16 cellular contexts compared by ENCODE assay signal in the genomic region with DNA sequence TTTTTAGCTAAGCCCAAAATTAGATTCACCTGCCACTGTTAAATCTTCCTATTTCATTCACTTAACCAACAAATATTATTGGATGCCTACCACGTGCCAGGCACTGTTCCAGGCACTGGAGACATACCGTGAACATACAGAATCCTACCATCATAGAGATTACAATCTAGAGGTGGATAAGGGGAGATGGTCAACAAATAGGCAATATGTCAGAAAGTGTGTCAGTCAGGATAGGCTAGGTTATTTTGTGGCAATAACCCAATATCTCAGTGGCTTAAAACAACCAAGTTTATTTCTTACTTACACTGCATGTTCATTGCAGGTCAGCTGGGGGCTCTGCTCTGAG. TPM values are rescaled to one million over a fixed set of nuclear protein-coding genes. Genes with fewer than 3 reads are reported as not detected.
DNase-seq lines count a peak whose midpoint lies in the region; ATAC-seq, FAIRE-seq and TF ChIP-seq lines count a peak whose summit lies in the region.
"Had no signal": no experiment of that assay in that cellular context is flagged by ENCODE, and none has a peak within 500 bp of the region (broad histone marks: within the 10 kb centered on the region; RNA-seq: fewer than 3 reads in every experiment).

No MANE protein-coding gene starts in this region.

- peaks cover 22% of the 10 kb centered on the region for H3K4me1 ChIP-seq in Panc1 (ENCODE audit: control insufficient read depth, insufficient read depth, low read length)
- H3K4me1 ChIP-seq in lower lobe of right lung, result peaks cover 49% of the 10 kb centered on the region
- peaks cover 32% of the 10 kb centered on the region for H3K4me1 ChIP-seq in upper lobe of right lung
- H3K4me1 ChIP-seq: Caco-2 had no signal

- DNase-seq in Panc1 (ENCODE audit: low read depth, low spot score), result no peak
- DNase-seq in bronchial epithelial cell (ENCODE audit: low read depth), result no peak
- no peak for DNase-seq in lower lobe of right lung
- no peak for DNase-seq in upper lobe of right lung
- DNase-seq in DMS 273 (lab: John Stamatoyannopoulos, UW; ENCODE audit: unreplicated experiment), result no peak
- DNase-seq in activated CD4-positive, CD25-positive, alpha-beta regulatory T cell treated with anti-CD3 and anti-CD28 coated beads, Interleukin-2, amount 50 U/mL, for 72 hours, result no peak
- DNase-seq: Caco-2; CD4-positive, CD25-positive, alpha-beta regulatory T cell; GDM1; GM23248; NCI-H1694; NCI-H510A; SHP77 had no signal

- H3K4me3 ChIP-seq in Panc1 (ENCODE audit: low read depth in 2 of 2, low read length in 2 of 2) (no peak overlapping the region), bronchial epithelial cell (ENCODE audit: low read depth, low read length) (no peak overlapping the region), lower lobe of right lung (no peak overlapping the region), upper lobe of right lung (no peak overlapping the region)
- H3K4me3 ChIP-seq: GM23248, K562 had no signal

- CTCF ChIA-PET in Panc1 (lab: Charles Lee), result no interaction called here

- no peaks in the 10 kb centered on the region for H3K27me3 ChIP-seq in Panc1 (ENCODE audit: control insufficient read depth, insufficient read depth, low read length)
- H3K27me3 ChIP-seq in bronchial epithelial cell (ENCODE audit: control insufficient read depth, insufficient read depth, low read length), result no peaks in the 10 kb centered on the region
- no peaks in the 10 kb centered on the region for H3K27me3 ChIP-seq in lower lobe of right lung (ENCODE audit: low read depth)
- no peaks in the 10 kb centered on the region for H3K27me3 ChIP-seq in upper lobe of right lung

- H3K9me3 ChIP-seq in Panc1 (ENCODE audit: control insufficient read depth, insufficient read depth, low read depth, low read length), result no peaks in the 10 kb centered on the region
- no peaks in the 10 kb centered on the region for H3K9me3 ChIP-seq in lower lobe of right lung
- H3K9me3 ChIP-seq in upper lobe of right lung, result no peaks in the 10 kb centered on the region
- H3K9me3 ChIP-seq: Caco-2 had no signal

- H3K27ac ChIP-seq in Panc1 (ENCODE audit: low read length) (peak overlapping the region; percentile 25; the same call in 1 of the 2 replicates), lower lobe of right lung (peak overlapping the region; percentile 52), upper lobe of right lung (peak overlapping the region; percentile 21)
- H3K27ac ChIP-seq: GM23248 had no signal

- ATAC-seq in Panc1 (no peak), lower lobe of right lung (no peak), upper lobe of right lung (no peak), HG03469 (IDR thresholded peaks at IDR 0.05; ENCODE audit: unreplicated experiment) (no peak)
- ATAC-seq: HCT116, K562 had no signal

- H3K36me3 ChIP-seq in Panc1 (ENCODE audit: control insufficient read depth, insufficient read depth, low read length) (no peaks in the 10 kb centered on the region), bronchial epithelial cell (ENCODE audit: control insufficient read depth, insufficient read depth, low read length) (no peaks in the 10 kb centered on the region), lower lobe of right lung (no peaks in the 10 kb centered on the region), upper lobe of right lung (no peaks in the 10 kb centered on the region)

- POLR2A ChIA-PET in Panc1 (lab: Charles Lee), result interaction anchor here (0.6 kb wide), 1 partner anchor 15 kb away, joined by 6 read pairs; no protein-coding TSS in a partner anchor

- FAIRE-seq in bronchial epithelial cell (lab: Jason Lieb, UNC), result peak; percentile 76

- intact Hi-C loops in Panc1 (cut with micrococcal nuclease; ENCODE audit: unreplicated experiment), result no loop called here
- intact Hi-C loops in lower lobe of right lung (cut with DNase I), result no loop called here
- intact Hi-C loops in upper lobe of right lung (cut with DNase I), result no loop called here

- in situ Hi-C loops in Panc1 (cut with HindIII; ENCODE audit: low pct_unique_long_range_greater_than_20kb, low sequenced_read_pairs), result no loop called here

- no TSS peak for BruUV-seq in Panc1 (replicated peaks; lab: Mats Ljungman, UMichigan)

- TF ChIP-seq CTCF in Panc1 (IDR thresholded peaks at IDR 0.05) (no peak), bronchial epithelial cell (IDR thresholded peaks at IDR 0.05; ENCODE audit: insufficient read depth, low read length, severe bottlenecking) (no peak), lower lobe of right lung (IDR thresholded peaks at IDR 0.05) (no peak), upper lobe of right lung (IDR thresholded peaks at IDR 0.05) (no peak)

RNA-seq across cellular contexts. Expression of a gene that starts 58.7 kb away (rescaled TPM):
- total RNA-seq in Panc1 (2021; ENCODE audit: unreplicated experiment) (44.8 TPM), bronchial epithelial cell (8.4 and 11.1 TPM in 2 replicates), lower lobe of right lung (30.3 TPM), upper lobe of right lung (37.5 TPM)
- polyA plus RNA-seq in Panc1 (2012; ENCODE audit: insufficient read length), result 13.6 TPM
